19 cellular contexts compared by ENCODE assay signal in the genomic region with DNA sequence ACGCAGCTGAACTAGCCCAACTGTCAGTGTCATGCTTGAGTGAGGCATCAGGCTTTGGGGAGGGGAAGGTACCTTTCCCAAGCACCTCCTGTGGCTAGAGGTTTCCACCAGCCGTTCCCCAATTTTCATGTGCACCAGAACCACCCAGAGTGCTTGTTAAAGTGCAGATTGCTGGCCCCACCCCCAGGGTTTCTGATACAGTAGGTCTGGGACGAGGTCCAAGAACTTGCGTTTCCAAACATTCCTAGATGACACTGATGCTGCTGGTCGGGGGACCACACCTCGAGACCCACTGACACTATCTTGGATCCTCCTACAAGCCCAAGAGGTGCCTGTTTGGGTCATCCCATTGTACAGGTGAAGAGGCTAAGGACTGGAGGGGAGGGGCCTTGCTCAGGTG. TPM values are rescaled to one million over a fixed set of nuclear protein-coding genes. Genes with fewer than 3 reads are reported as not detected.
A peak's percentile ranks its signal among the peaks of the same experiment; 100 is the strongest.
DNase-seq lines count a peak whose midpoint lies in the region; ATAC-seq and TF ChIP-seq lines count a peak whose summit lies in the region.
"Had no signal": no experiment of that assay in that cellular context is flagged by ENCODE, and none has a peak within 500 bp of the region (broad histone marks: within the 10 kb centered on the region; RNA-seq: fewer than 3 reads in every experiment).

No MANE protein-coding gene starts in this region.

- H3K4me3 Mint-ChIP-seq in naive B cell = peak overlapping the region in 7 of 8 donors; percentile 2 to 82 (median 62)

- H3K36me3 ChIP-seq in adrenal gland (replicated peaks in 1 of 2) (no peaks in the 10 kb centered on the region), spleen (no peaks in the 10 kb centered on the region)

- peak overlapping the region in 4 of 6 donors; percentile 31 to 92 (median 60) for H3K27ac Mint-ChIP-seq in naive B cell

- H3K9me3 ChIP-seq in adrenal gland (replicated peaks in 1 of 3) (no peaks in the 10 kb centered on the region), spleen (no peaks in the 10 kb centered on the region)

- H3K27me3 ChIP-seq in adrenal gland (no peaks in the 10 kb centered on the region), spleen (replicated peaks in 1 of 7) (peaks cover 0 to 17% (median 0%) of the 10 kb centered on the region in 7 donors)

- no peaks in the 10 kb centered on the region for H3K36me3 Mint-ChIP-seq in naive B cell

- peaks cover 21 to 37% (median 24%) of the 10 kb centered on the region in 3 donors for H3K4me1 Mint-ChIP-seq in naive B cell

- no peak for ATAC-seq in naive B cell (ENCODE audit: low read depth in 2 of 2)
- ATAC-seq in HG03045 (IDR thresholded peaks at IDR 0.05; ENCODE audit: unreplicated experiment) = no peak

- H3K27me3 Mint-ChIP-seq in naive B cell = peaks cover 8 to 54% (median 48%) of the 10 kb centered on the region in 3 donors

- no peak overlapping the region for H3K4me3 ChIP-seq in adrenal gland
- no peak overlapping the region for H3K4me3 ChIP-seq in spleen
- H3K4me3 ChIP-seq: GM12878, K562 had no signal

- intact Hi-C loops in adrenal gland (cut with DNase I) = no loop called here
- intact Hi-C loops in spleen (cut with DNase I; ENCODE audit: low total_unique reads) = no loop called here

- peak; percentile 34 for DNase-seq in DMS 273 (lab: John Stamatoyannopoulos, UW; ENCODE audit: unreplicated experiment)
- DNase-seq in DMS 273 treated with DMSO at 0.1 percent for 48 hours (lab: John Stamatoyannopoulos, UW) = no peak
- DNase-seq in COR-L47 (lab: John Stamatoyannopoulos, UW) = peak; percentile 38
- DNase-seq in adrenal gland = peak in 5 of 7 donors; percentile 57 to 74 (median 66)
- DNase-seq in naive B cell = no peak
- no peak for DNase-seq in spleen
- no peak for DNase-seq in islet precursor cell
- DNase-seq: HCEC 1CT; NCI-H1436 treated with DMSO at 0.1 percent for 48 hours; NCI-H2081 treated with DMSO at 0.1 percent for 48 hours; NCI-H345; NCI-H526; NK-92 treated with Interleukin-12 subunit alpha and Interleukin-12 subunit beta, amount 100 ng/mL, for 24 hours; SHP77 treated with DMSO at 0.1 percent for 48 hours had no signal

- H3K4me1 ChIP-seq in adrenal gland (replicated peaks in 1 of 2) = peaks cover 10 to 42% of the 10 kb centered on the region in 2 donors
- H3K4me1 ChIP-seq in spleen = peaks cover 16 to 99% (median 83%) of the 10 kb centered on the region in 6 donors

- no peaks in the 10 kb centered on the region for H3K9me3 Mint-ChIP-seq in naive B cell

- TF ChIP-seq POLR2A in adrenal gland (IDR thresholded peaks at IDR 0.05) (no peak), spleen (IDR thresholded peaks at IDR 0.05) (no peak)

- H3K27ac ChIP-seq in adrenal gland (peak overlapping the region in 1 of 5 donors; percentile 32), spleen (peak overlapping the region in 4 of 8 donors; percentile 26 to 65 (median 42))
- H3K27ac ChIP-seq: 22Rv1 had no signal

- TF ChIP-seq CTCF in adrenal gland (IDR thresholded peaks at IDR 0.05) = no peak
- TF ChIP-seq CTCF in spleen (IDR thresholded peaks at IDR 0.05 in 8 of 11, conservative IDR thresholded peaks at IDR 0.05 in 3 of 11) = no peak

- 22 to 33% (median 22%) methylated on average over 5 to 6 of the region's 6 CpGs for WGBS in adrenal gland, 4 donors
- WGBS in spleen, 5 donors = 21 to 36% (median 29%) methylated on average over 6 of the region's 6 CpGs

RNA-seq across cellular contexts. Expression of a gene that starts 59.8 kb away (rescaled TPM):
- total RNA-seq in adrenal gland (100 to 1,000 TPM in 2 of 8 donors, 10 to 100 TPM in 6; 52.3 to 226 (median 60.8) TPM), spleen (100 to 1,000 TPM; 244 to 584 (median 346) TPM)
- polyA plus RNA-seq in adrenal gland (100 to 1,000 TPM in 1 of 3 donors, 10 to 100 TPM in 2; 70.4 to 106 (median 82.5) TPM), naive B cell (ENCODE audit: low read depth in 6 of 6) (under 1 TPM in 3 of 6 donors, not detected in 3; 0.18 to 0.44 (median 0.36) TPM), spleen (100 to 1,000 TPM in 1 of 3 donors, 10 to 100 TPM in 2; 58.2 to 158 (median 72.8) TPM)
- total RNA-seq: G401 had no signal

Comparison
In these comparisons a context has a peak if more than half of its experiments do, and no peak if none do; other contexts are left out.
1. DNase-seq: peak in DMS 273 (single experiment), COR-L47 (single experiment) and adrenal gland (5 of 7); none in DMS 273 treated with DMSO at 0.1 percent for 48 hours (single experiment), naive B cell (single experiment), spleen (single experiment) and islet precursor cell (single experiment).
2. RNA of a gene that starts 59.8 kb away (polyA plus RNA-seq): 70.4 to 106 TPM in adrenal gland and 58.2 to 158 TPM in spleen; 0.18 to 0.44 TPM in naive B cell; every median in the first group is over 10 times any median in the second.